ENCODE assay signal across 8 cellular contexts in genomic region chr15:43824302-43825246, GRCh38.
DNase-seq lines count a peak whose midpoint lies in the region; ATAC-seq and TF ChIP-seq lines count a peak whose summit lies in the region.

Gene MFAP1, minus strand, starts transcription at chr15:43824690. Its CDS starts 121 bp downstream, at chr15:43824569.

- H3K4me1 ChIP-seq in HAP-1 (peaks cover 24% of the 10 kb centered on the region), MM.1S (ENCODE audit: low read length) (peaks cover 7% of the 10 kb centered on the region)

- H3K9me2 ChIP-seq in MM.1S (replicated peaks; ENCODE audit: insufficient read depth, low read length), result no peaks in the 10 kb centered on the region

- peaks cover 6% of the 10 kb centered on the region; the same call in 1 of the 2 replicates for H3F3A ChIP-seq in MM.1S (ENCODE audit: insufficient read depth, low read length)

- no peaks in the 10 kb centered on the region for H3K27me3 ChIP-seq in HAP-1 (ENCODE audit: low read depth)
- H3K27me3 ChIP-seq in MM.1S (replicated peaks; ENCODE audit: insufficient read depth, low read length), result no peaks in the 10 kb centered on the region

- DNase-seq in EH (ENCODE audit: low read depth) (peak; percentile 98), HAP-1 (ENCODE audit: low spot score in 2 of 2) (peak; percentile 94), MM.1S (peak; percentile 99), SIG-M5 (lab: John Stamatoyannopoulos, UW) (peak; percentile 56), activated gamma-delta T cell (lab: John Stamatoyannopoulos, UW) (peak; percentile 21), fibroblast of the conjunctiva (ENCODE audit: low read depth) (peak; percentile 97), nephron progenitor cell (peak; percentile 74)
- DNase-seq in stimulated activated naive CD8-positive, alpha-beta T cell treated with anti-CD3 and anti-CD28 coated beads, Interleukin-15, amount 100 ng/mL, for 72 hours, result peak; percentile 82 to 93

- H3K36me3 Mint-ChIP-seq in nephron progenitor cell (ENCODE audit: low read depth), result peaks cover 43% of the 10 kb centered on the region

- peak within 1 kb of the TSS; percentile 79 for H2AFZ ChIP-seq in MM.1S (ENCODE audit: low read length)

- peak within 1 kb of the TSS; percentile 94 for H3K4me3 Mint-ChIP-seq in nephron progenitor cell
- peak within 1 kb of the TSS; percentile 89 to 93 for H3K4me3 Mint-ChIP-seq in stimulated activated naive CD8-positive, alpha-beta T cell treated with anti-CD3 and anti-CD28 coated beads, Interleukin-15, amount 100 ng/mL, for 72 hours

- peak within 1 kb of the TSS; percentile 56 for H3K4me2 ChIP-seq in MM.1S (ENCODE audit: low read depth, low read length)

- no peaks in the 10 kb centered on the region for H4K20me1 ChIP-seq in MM.1S (ENCODE audit: insufficient read depth, low read length)

- peaks cover 74% of the 10 kb centered on the region for H3K79me2 ChIP-seq in MM.1S (ENCODE audit: low read length)

- peak; percentile 91 for ATAC-seq in stimulated activated naive CD8-positive, alpha-beta T cell treated with anti-CD3 and anti-CD28 coated beads, Interleukin-15, amount 100 ng/mL, for 72 hours

- peak within 1 kb of the TSS; percentile 74 for H3K4me3 ChIP-seq in HAP-1
- peak within 1 kb of the TSS; percentile 91 for H3K4me3 ChIP-seq in MM.1S (ENCODE audit: low read length)

- peak within 1 kb of the TSS; percentile 95 for H3K27ac Mint-ChIP-seq in nephron progenitor cell
- H3K27ac Mint-ChIP-seq in stimulated activated naive CD8-positive, alpha-beta T cell treated with anti-CD3 and anti-CD28 coated beads, Interleukin-15, amount 100 ng/mL, for 72 hours, result peak within 1 kb of the TSS; percentile 96

- H3K27me3 Mint-ChIP-seq in nephron progenitor cell (ENCODE audit: low read depth, poor library complexity), result peaks cover 5% of the 10 kb centered on the region
- H3K27me3 Mint-ChIP-seq in stimulated activated naive CD8-positive, alpha-beta T cell treated with anti-CD3 and anti-CD28 coated beads, Interleukin-15, amount 100 ng/mL, for 72 hours, result no peaks in the 10 kb centered on the region

- in situ Hi-C loops in HAP-1 (cut with MboI; ENCODE audit: low sequenced_read_pairs), result no loop called here

- H3K36me3 ChIP-seq in HAP-1 (replicated peaks) (peaks cover 15% of the 10 kb centered on the region), MM.1S (replicated peaks; ENCODE audit: insufficient read depth, low read length) (peaks cover 4% of the 10 kb centered on the region; the same call in 1 of the 2 replicates)

- TF ChIP-seq CTCF in MM.1S (IDR thresholded peaks at IDR 0.05; ENCODE audit: low read length), result no peak
- no peak for TF ChIP-seq CTCF in nephron progenitor cell (IDR thresholded peaks at IDR 0.05)

- H3K4me1 Mint-ChIP-seq in nephron progenitor cell, result peaks cover 34% of the 10 kb centered on the region
- peaks cover 72% of the 10 kb centered on the region for H3K4me1 Mint-ChIP-seq in stimulated activated naive CD8-positive, alpha-beta T cell treated with anti-CD3 and anti-CD28 coated beads, Interleukin-15, amount 100 ng/mL, for 72 hours

- peaks cover 20% of the 10 kb centered on the region for H3K9me3 Mint-ChIP-seq in nephron progenitor cell
- peaks cover 0 to 3% of the 10 kb centered on the region in 2 donors for H3K9me3 Mint-ChIP-seq in stimulated activated naive CD8-positive, alpha-beta T cell treated with anti-CD3 and anti-CD28 coated beads, Interleukin-15, amount 100 ng/mL, for 72 hours

- peak within 1 kb of the TSS; percentile 77 for H3K27ac ChIP-seq in MM.1S (ENCODE audit: low read length)

- H3K9me3 ChIP-seq in HAP-1 (peaks cover 3% of the 10 kb centered on the region; the same call in 1 of the 2 replicates), MM.1S (replicated peaks; ENCODE audit: insufficient read depth, low read length) (no peaks in the 10 kb centered on the region)

- peak within 1 kb of the TSS; percentile 89 for H3K9ac ChIP-seq in MM.1S (ENCODE audit: low read length)

Comparison
In these comparisons a context has a peak if more than half of its experiments do, and no peak if none do; other contexts are left out.
1. Peak in every context shown above with its lines: DNase-seq, ATAC-seq, H3K4me3 ChIP-seq and H3K27ac ChIP-seq.
2. DNase-seq: peak in every context shown above with its lines; median percentile 99 in MM.1S; 98 in EH; 97 in fibroblast of the conjunctiva; 94 in HAP-1; 88 in stimulated activated naive CD8-positive, alpha-beta T cell treated with anti-CD3 and anti-CD28 coated beads, Interleukin-15, amount 100 ng/mL, for 72 hours; 74 in nephron progenitor cell; 56 in SIG-M5; 21 in activated gamma-delta T cell.